ENCODE assay signal across 27 cellular contexts in genomic region chr13:43675577-43675976, GRCh38.
"Had no signal": no experiment of that assay in that cellular context is flagged by ENCODE, and none has a peak within 500 bp of the region (broad histone marks: within the 10 kb centered on the region; RNA-seq: fewer than 3 reads in every experiment).

No MANE protein-coding gene starts in this region.

- ATAC-seq: activated CD8-positive, alpha-beta T cell treated with anti-CD3 and anti-CD28 coated beads for 36 hours; esophagus mucosa; foreskin keratinocyte; gastrocnemius medialis; heart right ventricle; T-helper 17 cell had no signal

- H3K27me3 ChIP-seq: brain microvascular endothelial cell, dorsolateral prefrontal cortex, gastrocnemius medialis had no signal

- H3K9me3 ChIP-seq: gastrocnemius medialis, heart right ventricle had no signal

- H3K27ac ChIP-seq: brain microvascular endothelial cell, coronary artery, dorsolateral prefrontal cortex, foreskin keratinocyte, gastrocnemius medialis, heart right ventricle, WERI-Rb-1 had no signal

- H3K4me1 ChIP-seq: foreskin keratinocyte, gastrocnemius medialis had no signal

- FAIRE-seq: astrocyte, bronchial epithelial cell had no signal

- H3K36me3 ChIP-seq: brain microvascular endothelial cell, gastrocnemius medialis, heart right ventricle, WERI-Rb-1 had no signal

- DNase-seq: activated B cell treated with CpG ODN at 0.5 μM for 24 hours; activated CD4-positive, alpha-beta T cell treated with anti-CD3 and anti-CD28 coated beads for 48 hours; activated CD4-positive, alpha-beta T cell treated with anti-CD3 and anti-CD28 coated beads, Interleukin-2, amount 50 U/mL, for 1 hour; activated CD4-positive, alpha-beta T cell treated with anti-CD3 and anti-CD28 coated beads, Interleukin-2, amount 50 U/mL, for 48 hours; activated CD8-positive, alpha-beta memory T cell treated with anti-CD3 and anti-CD28 coated beads for 24 hours; activated CD8-positive, alpha-beta T cell treated with anti-CD3 and anti-CD28 coated beads for 36 hours; activated effector memory CD4-positive, alpha-beta T cell treated with Interleukin-2 at 50 U/mL for 16 hours; activated gamma-delta T cell treated with Interleukin-2 at 50 U/mL for 16 hours; activated naive CD4-positive, alpha-beta T cell treated with anti-CD3 and anti-CD28 coated beads, Interleukin-2, amount 50 U/mL, for 16 hours; activated naive CD4-positive, alpha-beta T cell treated with Interleukin-2 at 50 U/mL for 16 hours; activated T-cell treated with anti-CD3 and anti-CD28 coated beads, Interleukin-2, amount 50 U/mL, for 4 hours; amniotic stem cell; anterior cingulate cortex; brain microvascular endothelial cell; dorsolateral prefrontal cortex; effector memory CD4-positive, alpha-beta T cell; endodermal cell; foreskin keratinocyte; gastrocnemius medialis; heart right ventricle; T-helper 17 cell; T1000; WERI-Rb-1 had no signal

- H3K4me3 ChIP-seq: coronary artery, dorsolateral prefrontal cortex, gastrocnemius medialis, heart right ventricle had no signal
